In genomic region chr17:18235743-18236256, GRCh38 we compare ENCODE assay signal across 8 cellular contexts. TPM values are rescaled to one million over a fixed set of nuclear protein-coding genes. Genes with fewer than 3 reads are reported as not detected.
DNase-seq lines count a peak whose midpoint lies in the region; ATAC-seq and TF ChIP-seq lines count a peak whose summit lies in the region.
"Had no signal": no experiment of that assay in that cellular context is flagged by ENCODE, and none has a peak within 500 bp of the region (broad histone marks: within the 10 kb centered on the region; RNA-seq: fewer than 3 reads in every experiment).

No MANE protein-coding gene starts in this region.

- no peaks in the 10 kb centered on the region for H4K20me1 ChIP-seq in HCT116 (ENCODE audit: insufficient read depth)

- intact Hi-C loops in HCT116 (cut with micrococcal nuclease), result no loop called here
- intact Hi-C loops in esophagus squamous epithelium (cut with DNase I), result no loop called here

- no peaks in the 10 kb centered on the region for H3K27me3 ChIP-seq in HCT116 (ENCODE audit: insufficient read depth, low read length)
- no peaks in the 10 kb centered on the region for H3K27me3 ChIP-seq in esophagus squamous epithelium
- no peaks in the 10 kb centered on the region for H3K27me3 ChIP-seq in right atrium auricular region
- H3K27me3 ChIP-seq: heart right ventricle had no signal

- TF ChIP-seq RAD21 in HCT116 (IDR thresholded peaks at IDR 0.05; ENCODE audit: low read depth), result no peak

- RAD21 ChIA-PET in HCT116 (lab: Charles Lee; ENCODE audit: low non-redundant PET in 1 of 2, low total read pairs in 2 of 2, uncharacterized antibody in 2 of 2, unreplicated experiment in 2 of 2), result no interaction called here

- H3K27ac ChIP-seq in HCT116 (ENCODE audit: low read depth, low read length), result peak overlapping the region; percentile 35; the same call in 1 of the 2 replicates
- peak overlapping the region; percentile 75 to 91 (median 78) for H3K27ac ChIP-seq in esophagus squamous epithelium
- H3K27ac ChIP-seq in right atrium auricular region, result no peak overlapping the region
- H3K27ac ChIP-seq: heart right ventricle had no signal

- H3K9ac ChIP-seq in HCT116 (ENCODE audit: low read length), result no peak overlapping the region

- H3K4me1 ChIP-seq in HCT116 (ENCODE audit: control insufficient read depth in 1 of 2, insufficient read depth in 2 of 2, low read length in 2 of 2) (peaks cover 0 to 13% of the 10 kb centered on the region in 2 experiments; a peak in 2 of 4 replicates), esophagus squamous epithelium (peaks cover 0 to 29% (median 9%) of the 10 kb centered on the region in 3 donors), right atrium auricular region (peaks cover 0 to 22% of the 10 kb centered on the region in 2 donors)

- H3K36me3 ChIP-seq in HCT116 (ENCODE audit: control insufficient read depth in 1 of 2, insufficient read depth in 2 of 2, low read length in 2 of 2), result no peaks in the 10 kb centered on the region; a peak in 1 of 4 replicates
- H3K36me3 ChIP-seq in esophagus squamous epithelium, result peaks cover 16 to 91% (median 30%) of the 10 kb centered on the region in 3 donors
- peaks cover 10% of the 10 kb centered on the region for H3K36me3 ChIP-seq in right atrium auricular region

- ATAC-seq in HCT116 (peak; percentile 53), HG03432 (IDR thresholded peaks at IDR 0.05; ENCODE audit: unreplicated experiment) (no peak), GM18858 (IDR thresholded peaks at IDR 0.05; ENCODE audit: unreplicated experiment) (no peak)
- ATAC-seq: heart right ventricle had no signal

- no peaks in the 10 kb centered on the region for H3K9me2 ChIP-seq in HCT116 (ENCODE audit: insufficient read depth)

- CTCF ChIA-PET in HCT116 (lab: Charles Lee), result no interaction called here

- TF ChIP-seq POLR2A in HCT116 (IDR thresholded peaks at IDR 0.05; ENCODE audit: borderline replicate concordance, extremely low read depth, insufficient read depth, insufficient read length), result no peak
- TF ChIP-seq POLR2A in esophagus squamous epithelium (IDR thresholded peaks at IDR 0.05), result no peak

- H3K4me2 ChIP-seq in HCT116 (ENCODE audit: low read length), result peak overlapping the region; percentile 30

- no TSS peak for BruUV-seq in HCT116 (replicated peaks; lab: Mats Ljungman, UMichigan)

- no peaks in the 10 kb centered on the region for H3K9me3 ChIP-seq in HCT116 (ENCODE audit: control insufficient read depth in 1 of 2, insufficient read depth in 1 of 2, low read depth in 1 of 2, low read length in 2 of 2)
- H3K9me3 ChIP-seq in esophagus squamous epithelium, result no peaks in the 10 kb centered on the region
- no peaks in the 10 kb centered on the region for H3K9me3 ChIP-seq in right atrium auricular region
- H3K9me3 ChIP-seq: heart right ventricle had no signal

- DNase-seq in HCT116 (ENCODE audit: low read depth, low spot score), result no peak
- peak; percentile 94 for DNase-seq in T1000 (lab: John Stamatoyannopoulos, UW)
- no peak for DNase-seq in esophagus squamous epithelium (lab: John Stamatoyannopoulos, UW)
- DNase-seq in stimulated activated CD8-positive, alpha-beta memory T cell treated with anti-CD3 and anti-CD28 coated beads, Interleukin-4, amount 100 ng/mL, for 48 hours, result peak; percentile 75
- no peak for DNase-seq in right atrium auricular region (ENCODE audit: low spot score)
- DNase-seq: heart right ventricle had no signal

- H3K4me3 ChIP-seq in HCT116 (replicated peaks in 1 of 2; ENCODE audit: low read depth in 1 of 2, low read length in 2 of 2), result no peak overlapping the region
- no peak overlapping the region for H3K4me3 ChIP-seq in esophagus squamous epithelium
- no peak overlapping the region for H3K4me3 ChIP-seq in right atrium auricular region
- H3K4me3 ChIP-seq: heart right ventricle had no signal

- POLR2A ChIA-PET in HCT116 (lab: Charles Lee), result no interaction called here

- WGBS in esophagus squamous epithelium, 2 donors, result 43 to 52% methylated on average over 7 to 13 of the region's 14 CpGs

- no peaks in the 10 kb centered on the region for H3K79me2 ChIP-seq in HCT116 (ENCODE audit: insufficient read depth, low read length)

- H2AFZ ChIP-seq in HCT116 (ENCODE audit: low read depth, low read length, poor library complexity, severe bottlenecking), result no peak overlapping the region

- TF ChIP-seq CTCF in HCT116 (IDR thresholded peaks at IDR 0.05 in 2 of 3, conservative IDR thresholded peaks at IDR 0.05 in 1 of 3; ENCODE audit: borderline replicate concordance in 1 of 3, insufficient read depth in 1 of 3, low read depth in 2 of 3, low read length in 2 of 3) (no peak), esophagus squamous epithelium (IDR thresholded peaks at IDR 0.05) (no peak), right atrium auricular region (IDR thresholded peaks at IDR 0.05) (no peak)

TF ChIP-seq in HCT116, 20 proteins besides CTCF, POLR2A, EP300 and RAD21:
- TF ChIP-seq SRF (IDR thresholded peaks at IDR 0.05; ENCODE audit: low read depth) (no peak), TCF7L2 (IDR thresholded peaks at IDR 0.05; ENCODE audit: borderline replicate concordance, extremely low read depth, insufficient read depth, insufficient read length) (no peak), ATF3 (IDR thresholded peaks at IDR 0.05) (no peak), EZH2phosphoT487 (IDR thresholded peaks at IDR 0.05; ENCODE audit: borderline replicate concordance) (no peak), ELF1 (IDR thresholded peaks at IDR 0.05; ENCODE audit: borderline replicate concordance, low read depth) (no peak), YY1 (IDR thresholded peaks at IDR 0.05; ENCODE audit: extremely low read depth, insufficient replicate concordance, low read depth, low read length) (no peak), CBX3 (IDR thresholded peaks at IDR 0.05; ENCODE audit: low read depth) (no peak), REST (IDR thresholded peaks at IDR 0.05; ENCODE audit: low read depth) (no peak), ZBTB33 (IDR thresholded peaks at IDR 0.05; ENCODE audit: extremely low read depth, insufficient replicate concordance, low read length) (no peak), MAX (IDR thresholded peaks at IDR 0.05) (no peak)

RNA-seq across cellular contexts. Expression of gene LLGL1, which starts 10.4 kb away (rescaled TPM):
- total RNA-seq in HCT116 (2021; ENCODE audit: unreplicated experiment) (44.3 TPM), esophagus squamous epithelium (10 to 100 TPM; 25.7 to 30.3 (median 28.0) TPM), right atrium auricular region (10 to 100 TPM; 12.6 to 16.7 TPM)
- polyA plus RNA-seq in HCT116 (2012), result 31.7 and 34.1 TPM in 2 replicates

RNA-seq across cellular contexts. Expression of gene FLII, which starts 22.7 kb away (rescaled TPM):
- total RNA-seq in HCT116 (2021; ENCODE audit: unreplicated experiment) (264 TPM), esophagus squamous epithelium (100 to 1,000 TPM; 190 to 344 (median 232) TPM), right atrium auricular region (100 to 1,000 TPM; 232 to 306 TPM)
- 312 and 354 TPM in 2 replicates for polyA plus RNA-seq in HCT116 (2012)

RNA-seq across cellular contexts. Expression of gene MIEF2, which starts 24.7 kb away (rescaled TPM):
- 9.3 TPM for total RNA-seq in HCT116 (2021; ENCODE audit: unreplicated experiment)
- 7.3 and 9.9 TPM in 2 replicates for polyA plus RNA-seq in HCT116 (2012)
- 10 to 100 TPM in 1 of 4 donors, 1 to 10 TPM in 3; 5.5 to 16.1 (median 8.9) TPM for total RNA-seq in esophagus squamous epithelium
- total RNA-seq in right atrium auricular region, result 10 to 100 TPM; 14.1 to 20.2 TPM

RNA-seq across cellular contexts. Expression of gene ALKBH5, which starts 52.2 kb away (rescaled TPM):
- 97.8 TPM for total RNA-seq in HCT116 (2021; ENCODE audit: unreplicated experiment)
- 50.9 and 54.4 TPM in 2 replicates for polyA plus RNA-seq in HCT116 (2012)
- total RNA-seq in esophagus squamous epithelium, result 10 to 100 TPM; 55.8 to 58.9 (median 56.9) TPM
- total RNA-seq in right atrium auricular region, result 100 to 1,000 TPM; 177 to 193 TPM

Comparison
In these comparisons a context has a peak if more than half of its experiments do, and no peak if none do; other contexts are left out.
1. DNase-seq: peak in T1000 (single experiment) and stimulated activated CD8-positive, alpha-beta memory T cell treated with anti-CD3 and anti-CD28 coated beads, Interleukin-4, amount 100 ng/mL, for 48 hours (single experiment); none in HCT116 (single experiment), esophagus squamous epithelium (single experiment) and right atrium auricular region (single experiment).
2. H3K27ac ChIP-seq: peak in HCT116 (single experiment) and esophagus squamous epithelium (4 of 4); none in right atrium auricular region (0 of 2).